ENCODE assay signal across 24 cellular contexts in genomic region chr5:91245074-91245452, GRCh38.
DNase-seq lines count a peak whose midpoint lies in the region; ATAC-seq and TF ChIP-seq lines count a peak whose summit lies in the region.
"Had no signal": no experiment of that assay in that cellular context is flagged by ENCODE, and none has a peak within 500 bp of the region (broad histone marks: within the 10 kb centered on the region; RNA-seq: fewer than 3 reads in every experiment).

No MANE protein-coding gene starts in this region.

- 28 to 35% (median 32%) methylated on average over 3 of the region's 3 CpGs for whole genome bisulfite sequencing in heart left ventricle, 4 donors
- 33% methylated on average over 3 of the region's 3 CpGs for WGBS in right cardiac atrium
- 17 to 33% (median 18%) methylated on average over 3 of the region's 3 CpGs for WGBS in psoas muscle, 3 donors

- H3K4me2 ChIP-seq in GM23338, result no peak overlapping the region
- H3K4me2 ChIP-seq: KMS-11 had no signal

- H3K27me3 Mint-ChIP-seq in GM23338 (ENCODE audit: insufficient read depth, low read depth, poor library complexity), result no peaks in the 10 kb centered on the region

- H3K4me1 ChIP-seq in GM23338 (ENCODE audit: insufficient read depth) (no peaks in the 10 kb centered on the region), heart left ventricle (peaks cover 0 to 11% (median 3%) of the 10 kb centered on the region in 12 donors), right cardiac atrium (ENCODE audit: control insufficient read depth, insufficient read depth, low read length) (no peaks in the 10 kb centered on the region), psoas muscle (peaks cover 9% of the 10 kb centered on the region)
- H3K4me1 ChIP-seq: BE2C, SJSA1 had no signal

- no peak for ATAC-seq in GM23338
- peak; percentile 97 to 99 (median 99) for ATAC-seq in heart left ventricle
- peak; percentile 95 to 96 for ATAC-seq in right cardiac atrium
- ATAC-seq in psoas muscle, result peak; percentile 77 to 98 (median 94)
- no peak for ATAC-seq in HG02642 (IDR thresholded peaks at IDR 0.05; ENCODE audit: poor library complexity, unreplicated experiment)
- no peak for ATAC-seq in GM18870 (IDR thresholded peaks at IDR 0.05; ENCODE audit: unreplicated experiment)
- ATAC-seq: PC-3 had no signal

- H3K4me3 Mint-ChIP-seq in GM23338, result no peak overlapping the region
- H3K4me3 Mint-ChIP-seq: CD14-positive monocyte, IgD-negative memory B cell had no signal

- H3K9me2 ChIP-seq in GM23338 (ENCODE audit: insufficient read depth), result no peaks in the 10 kb centered on the region

- H3K4me3 ChIP-seq in GM23338, result no peak overlapping the region
- no peak overlapping the region for H3K4me3 ChIP-seq in heart left ventricle
- no peak overlapping the region for H3K4me3 ChIP-seq in right cardiac atrium (ENCODE audit: low read length)
- H3K4me3 ChIP-seq in psoas muscle, result no peak overlapping the region
- H3K4me3 ChIP-seq: SJSA1 had no signal

- H3K36me3 Mint-ChIP-seq in GM23338 (ENCODE audit: low read depth), result peaks cover 4% of the 10 kb centered on the region; the same call in 1 of the 3 replicates
- H3K36me3 Mint-ChIP-seq: CD14-positive monocyte had no signal

- 0 out of 2 replicates have a peak overlapping the region, but pooled peaks have one; percentile 11 for H2AFZ ChIP-seq in GM23338

- H3K27ac Mint-ChIP-seq in GM23338, result no peak overlapping the region
- H3K27ac Mint-ChIP-seq: IgD-negative memory B cell had no signal

- H3K27ac ChIP-seq in GM23338 (ENCODE audit: low read depth) (no peak overlapping the region), heart left ventricle (peak overlapping the region in 9 of 12 donors; percentile 11 to 70 (median 64)), right cardiac atrium (ENCODE audit: low read length) (no peak overlapping the region), psoas muscle (no peak overlapping the region)
- H3K27ac ChIP-seq: HL-60, KMS-11, SJSA1 had no signal

- H3K27me3 ChIP-seq in GM23338 (ENCODE audit: insufficient read depth) (no peaks in the 10 kb centered on the region), heart left ventricle (no peaks in the 10 kb centered on the region), right cardiac atrium (ENCODE audit: control insufficient read depth, insufficient read depth) (no peaks in the 10 kb centered on the region), psoas muscle (ENCODE audit: insufficient read depth in 3 of 3, low read length in 2 of 3) (no peaks in the 10 kb centered on the region)
- H3K27me3 ChIP-seq: BE2C, SJSA1 had no signal

- H3K79me2 ChIP-seq in GM23338 (replicated peaks; ENCODE audit: insufficient read depth), result no peaks in the 10 kb centered on the region

- no peak for TF ChIP-seq POLR2A in heart left ventricle (IDR thresholded peaks at IDR 0.05)

- H3K9me3 ChIP-seq in heart left ventricle (peaks cover 0 to 24% (median 14%) of the 10 kb centered on the region in 12 donors), right cardiac atrium (ENCODE audit: control insufficient read depth, low read length) (no peaks in the 10 kb centered on the region), psoas muscle (peaks cover 13% of the 10 kb centered on the region)
- H3K9me3 ChIP-seq: BE2C, SJSA1 had no signal

- H3F3A ChIP-seq in GM23338 (replicated peaks; ENCODE audit: low read depth), result no peaks in the 10 kb centered on the region

- H4K20me1 ChIP-seq in GM23338 (replicated peaks; ENCODE audit: insufficient read depth), result no peaks in the 10 kb centered on the region

- H3K36me3 ChIP-seq in GM23338 (ENCODE audit: insufficient read depth) (no peaks in the 10 kb centered on the region; the same call in 1 of the 2 replicates), heart left ventricle (no peaks in the 10 kb centered on the region), psoas muscle (ENCODE audit: insufficient read depth in 1 of 2, low read depth in 1 of 2) (no peaks in the 10 kb centered on the region)
- H3K36me3 ChIP-seq: BE2C, SJSA1 had no signal

- intact Hi-C loops in heart left ventricle (cut with DNase I) (loop anchor here in 1 of 10 donors (10.0 kb wide), 1 partner anchor 70 kb away; no protein-coding TSS in a partner anchor), right cardiac atrium (cut with DNase I) (no loop called here), psoas muscle (cut with DNase I) (no loop called here)

- DNase-seq in GM23338 (ENCODE audit: low spot score) (no peak), heart left ventricle (peak in 4 of 5 donors; percentile 48 to 69 (median 55)), right cardiac atrium (peak in 2 of 3 donors; percentile 24 to 70), psoas muscle (peak in 1 of 2 donors; percentile 60)
- DNase-seq in activated CD4-positive, alpha-beta T cell treated with anti-CD3 and anti-CD28 coated beads for 1 hour, result no peak
- DNase-seq: 8988T; ACHN; BE2C; CD8-positive, alpha-beta memory T cell; DMS79 treated with DMSO at 0.1 percent for 48 hours; GF-D8; MM.1S; NCI-H2029; NCI-H446; NCI-H524 treated with DMSO at 0.1 percent for 48 hours; NCI-H774; PC-3 had no signal

- H3K9me3 Mint-ChIP-seq in GM23338, result peaks cover 9% of the 10 kb centered on the region

- TF ChIP-seq CTCF in GM23338 (conservative IDR thresholded peaks at IDR 0.05; ENCODE audit: low read depth in 2 of 2) (no peak), heart left ventricle (IDR thresholded peaks at IDR 0.05) (no peak), psoas muscle (IDR thresholded peaks at IDR 0.05) (no peak)

- H3K4me1 Mint-ChIP-seq in GM23338, result no peaks in the 10 kb centered on the region
- H3K4me1 Mint-ChIP-seq: IgD-negative memory B cell had no signal

TF ChIP-seq in GM23338, 12 proteins besides CTCF, POLR2A, EP300 and RAD21 (continues in another document):
- no peak for TF ChIP-seq ZNF114 (CRISPR knock-in tag; IDR thresholded peaks at IDR 0.05)
- no peak for TF ChIP-seq STAT1 (IDR thresholded peaks at IDR 0.05; ENCODE audit: unreplicated experiment)
- no peak for TF ChIP-seq NANOG (IDR thresholded peaks at IDR 0.05; ENCODE audit: borderline replicate concordance)
- no peak for TF ChIP-seq ETS1 (IDR thresholded peaks at IDR 0.05)
- TF ChIP-seq POLR2AphosphoS5 (IDR thresholded peaks at IDR 0.05; ENCODE audit: low read depth), result no peak
- no peak for TF ChIP-seq ZNF331 (CRISPR knock-in tag; IDR thresholded peaks at IDR 0.05; ENCODE audit: low read depth)

Comparison
In these comparisons a context has a peak if more than half of its experiments do, and no peak if none do; other contexts are left out.
1. H3K27ac ChIP-seq: peak in heart left ventricle (9 of 12); none in GM23338 (single experiment), right cardiac atrium (single experiment) and psoas muscle (single experiment).
2. ATAC-seq: peak in heart left ventricle (4 of 4), right cardiac atrium (2 of 2) and psoas muscle (4 of 4); none in GM23338 (single experiment), HG02642 (single experiment) and GM18870 (single experiment).
3. DNase-seq: peak in heart left ventricle (4 of 5) and right cardiac atrium (2 of 3); none in GM23338 (single experiment) and activated CD4-positive, alpha-beta T cell treated with anti-CD3 and anti-CD28 coated beads for 1 hour (single experiment).